Comparison of ENCODE assay signal across 1 cellular context in genomic region chr2:96412307-96413066, GRCh38.
TF ChIP-seq lines count a peak whose summit lies in the region.

No MANE protein-coding gene starts in this region.

TF ChIP-seq in HepG2, 621 proteins besides CTCF, POLR2A, EP300 and RAD21 (continued from another document):
- TF ChIP-seq ZBTB4 (CRISPR knock-in tag; IDR thresholded peaks at IDR 0.05; ENCODE audit: borderline replicate concordance) (no peak), FOXP4 (CRISPR knock-in tag; IDR thresholded peaks at IDR 0.05) (no peak), LCORL (IDR thresholded peaks at IDR 0.05) (no peak), LCORL (CRISPR knock-in tag; IDR thresholded peaks at IDR 0.05) (peak; percentile 8; the same call in 1 of the 2 replicates), MED1 (CRISPR knock-in tag; IDR thresholded peaks at IDR 0.05) (no peak), PRMT3 (CRISPR knock-in tag; IDR thresholded peaks at IDR 0.05; ENCODE audit: borderline replicate concordance, low read depth) (no peak), RELA (CRISPR knock-in tag; IDR thresholded peaks at IDR 0.05) (no peak), RFX1 (IDR thresholded peaks at IDR 0.05) (peak; percentile 59; the same call in 1 of the 2 replicates), ZNF326 (CRISPR knock-in tag; IDR thresholded peaks at IDR 0.05; ENCODE audit: borderline replicate concordance) (no peak), DBP (CRISPR knock-in tag; IDR thresholded peaks at IDR 0.05; ENCODE audit: not compliant biosample characterization) (no peak), YY1 (IDR thresholded peaks at IDR 0.05; ENCODE audit: insufficient read depth, insufficient replicate concordance, low read depth, low read length) (peak; percentile 84), ZNF557 (CRISPR knock-in tag; IDR thresholded peaks at IDR 0.05) (no peak), ZNF30 (CRISPR knock-in tag; IDR thresholded peaks at IDR 0.05) (no peak), FOXA3 (CRISPR knock-in tag; IDR thresholded peaks at IDR 0.05) (no peak), KAT8 (CRISPR knock-in tag; IDR thresholded peaks at IDR 0.05) (no peak), MEF2D (CRISPR knock-in tag; IDR thresholded peaks at IDR 0.05) (0 out of 2 replicates have a peak, but pooled peaks have one; percentile 18), ZNF264 (CRISPR knock-in tag; IDR thresholded peaks at IDR 0.05) (peak; percentile 96), ZNF205 (CRISPR knock-in tag; IDR thresholded peaks at IDR 0.05) (no peak), GPBP1L1 (CRISPR knock-in tag; IDR thresholded peaks at IDR 0.05) (no peak), ZNF598 (CRISPR knock-in tag; IDR thresholded peaks at IDR 0.05; ENCODE audit: borderline replicate concordance) (no peak)
- TF ChIP-seq, protein P1, sequence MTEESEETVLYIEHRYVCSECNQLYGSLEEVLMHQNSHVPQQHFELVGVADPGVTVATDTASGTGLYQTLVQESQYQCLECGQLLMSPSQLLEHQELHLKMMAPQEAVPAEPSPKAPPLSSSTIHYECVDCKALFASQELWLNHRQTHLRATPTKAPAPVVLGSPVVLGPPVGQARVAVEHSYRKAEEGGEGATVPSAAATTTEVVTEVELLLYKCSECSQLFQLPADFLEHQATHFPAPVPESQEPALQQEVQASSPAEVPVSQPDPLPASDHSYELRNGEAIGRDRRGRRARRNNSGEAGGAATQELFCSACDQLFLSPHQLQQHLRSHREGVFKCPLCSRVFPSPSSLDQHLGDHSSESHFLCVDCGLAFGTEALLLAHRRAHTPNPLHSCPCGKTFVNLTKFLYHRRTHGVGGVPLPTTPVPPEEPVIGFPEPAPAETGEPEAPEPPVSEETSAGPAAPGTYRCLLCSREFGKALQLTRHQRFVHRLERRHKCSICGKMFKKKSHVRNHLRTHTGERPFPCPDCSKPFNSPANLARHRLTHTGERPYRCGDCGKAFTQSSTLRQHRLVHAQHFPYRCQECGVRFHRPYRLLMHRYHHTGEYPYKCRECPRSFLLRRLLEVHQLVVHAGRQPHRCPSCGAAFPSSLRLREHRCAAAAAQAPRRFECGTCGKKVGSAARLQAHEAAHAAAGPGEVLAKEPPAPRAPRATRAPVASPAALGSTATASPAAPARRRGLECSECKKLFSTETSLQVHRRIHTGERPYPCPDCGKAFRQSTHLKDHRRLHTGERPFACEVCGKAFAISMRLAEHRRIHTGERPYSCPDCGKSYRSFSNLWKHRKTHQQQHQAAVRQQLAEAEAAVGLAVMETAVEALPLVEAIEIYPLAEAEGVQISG (CRISPR knock-in tag; IDR thresholded peaks at IDR 0.05) = no peak
- TF ChIP-seq, protein P2, sequence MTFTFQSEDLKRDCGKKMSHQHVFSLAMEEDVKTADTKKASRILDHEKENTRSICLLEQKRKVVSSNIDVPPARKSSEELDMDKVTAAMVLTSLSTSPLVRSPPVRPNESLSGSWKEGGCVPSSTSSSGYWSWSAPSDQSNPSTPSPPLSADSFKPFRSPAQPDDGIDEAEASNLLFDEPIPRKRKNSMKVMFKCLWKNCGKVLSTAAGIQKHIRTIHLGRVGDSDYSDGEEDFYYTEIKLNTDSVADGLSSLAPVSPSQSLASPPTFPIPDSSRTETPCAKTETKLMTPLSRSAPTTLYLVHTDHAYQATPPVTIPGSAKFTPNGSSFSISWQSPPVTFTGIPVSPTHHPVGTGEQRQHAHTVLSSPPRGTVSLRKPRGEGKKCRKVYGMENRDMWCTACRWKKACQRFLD (CRISPR knock-in tag; IDR thresholded peaks at IDR 0.05; ENCODE audit: borderline replicate concordance) = no peak
TF ChIP-seq in HepG2: peak in this region for 15.
